ENCODE assay signal across 23 cellular contexts in genomic region chr4:123783091-123783765, GRCh38.
DNase-seq lines count a peak whose midpoint lies in the region; FAIRE-seq and TF ChIP-seq lines count a peak whose summit lies in the region.
"Had no signal": no experiment of that assay in that cellular context is flagged by ENCODE, and none has a peak within 500 bp of the region (broad histone marks: within the 10 kb centered on the region; RNA-seq: fewer than 3 reads in every experiment).

No MANE protein-coding gene starts in this region.

- H3K4me1 Mint-ChIP-seq in nephron progenitor cell (peaks cover 16% of the 10 kb centered on the region), Caco-2 (ENCODE audit: low read depth, unreplicated experiment) (no peaks in the 10 kb centered on the region)
- H3K4me1 Mint-ChIP-seq: activated naive CD8-positive, alpha-beta T cell treated with anti-CD3 and anti-CD28 coated beads, Interleukin-2, amount 10 ng/mL, durations not matched to agents 7 days and 5 days; IgD-negative memory B cell; naive B cell had no signal

- H3K9me3 ChIP-seq in osteoblast (ENCODE audit: low read depth, low read length): no peaks in the 10 kb centered on the region
- no peaks in the 10 kb centered on the region for H3K9me3 ChIP-seq in Caco-2
- H3K9me3 ChIP-seq in A673 (ENCODE audit: low read depth, low read length, poor library complexity, severe bottlenecking): no peaks in the 10 kb centered on the region

- H3K9me3 Mint-ChIP-seq in nephron progenitor cell: peaks cover 28% of the 10 kb centered on the region
- H3K9me3 Mint-ChIP-seq in Caco-2 (ENCODE audit: unreplicated experiment): no peaks in the 10 kb centered on the region
- H3K9me3 Mint-ChIP-seq: activated naive CD8-positive, alpha-beta T cell treated with anti-CD3 and anti-CD28 coated beads, Interleukin-2, amount 10 ng/mL, durations not matched to agents 7 days and 5 days; T-helper 1 cell treated with Interleukin-12 subunit alpha and Interleukin-12 subunit beta and Interleukin-4 antibody, amounts not matched to agents 30 μg/mL and 1 μg/mL, for 36 hours had no signal

- H3K27ac ChIP-seq in osteoblast (ENCODE audit: low read depth, low read length): peak overlapping the region; percentile 74
- H3K27ac ChIP-seq in A673 (ENCODE audit: low read depth, low read length, poor library complexity, severe bottlenecking): no peak overlapping the region

- H3K4me3 Mint-ChIP-seq in nephron progenitor cell (no peak overlapping the region), Caco-2 (ENCODE audit: unreplicated experiment) (no peak overlapping the region)
- H3K4me3 Mint-ChIP-seq: activated naive CD8-positive, alpha-beta T cell treated with anti-CD3 and anti-CD28 coated beads, Interleukin-2, amount 10 ng/mL, durations not matched to agents 7 days and 5 days; IgD-negative memory B cell; naive B cell; T-helper 1 cell treated with Interleukin-12 subunit alpha and Interleukin-12 subunit beta and Interleukin-4 antibody, amounts not matched to agents 30 μg/mL and 1 μg/mL, for 36 hours had no signal

- H4K20me1 ChIP-seq in osteoblast (ENCODE audit: insufficient read depth, low read length): no peaks in the 10 kb centered on the region

- H3K27me3 Mint-ChIP-seq in nephron progenitor cell (ENCODE audit: low read depth, poor library complexity) (no peaks in the 10 kb centered on the region), Caco-2 (ENCODE audit: insufficient read depth, unreplicated experiment) (peaks cover 4% of the 10 kb centered on the region)
- H3K27me3 Mint-ChIP-seq: activated naive CD8-positive, alpha-beta T cell treated with anti-CD3 and anti-CD28 coated beads, Interleukin-2, amount 10 ng/mL, durations not matched to agents 7 days and 5 days; IgD-negative memory B cell; naive B cell; progenitor cell of endocrine pancreas had no signal

- no peaks in the 10 kb centered on the region for H3K79me2 ChIP-seq in osteoblast (ENCODE audit: insufficient read depth, low read length)

- CTCF ChIA-PET in Caco-2 (lab: Charles Lee): no interaction called here
- CTCF ChIA-PET in A673 (lab: Charles Lee): no interaction called here

- H3K27ac Mint-ChIP-seq in nephron progenitor cell (no peak overlapping the region), Caco-2 (ENCODE audit: unreplicated experiment) (no peak overlapping the region)
- H3K27ac Mint-ChIP-seq: activated naive CD8-positive, alpha-beta T cell treated with anti-CD3 and anti-CD28 coated beads, Interleukin-2, amount 10 ng/mL, durations not matched to agents 7 days and 5 days; IgD-negative memory B cell; naive B cell; progenitor cell of endocrine pancreas; T-helper 1 cell treated with Interleukin-12 subunit alpha and Interleukin-12 subunit beta and Interleukin-4 antibody, amounts not matched to agents 30 μg/mL and 1 μg/mL, for 36 hours had no signal

- DNase-seq in AG09309 (ENCODE audit: low read depth) (peak; percentile 28), fibroblast of peridontal ligament (ENCODE audit: extremely low read depth) (peak; percentile 59), osteoblast (ENCODE audit: insufficient read length, low spot score, missing footprints) (peak; percentile 21), nephron progenitor cell (no peak), Caco-2 (no peak), A673 (ENCODE audit: low spot score) (no peak), HuH-7.5 (ENCODE audit: low spot score) (no peak)
- DNase-seq: activated CD4-positive, CD25-positive, alpha-beta regulatory T cell; activated naive CD8-positive, alpha-beta T cell treated with anti-CD3 and anti-CD28 coated beads, Interleukin-2, amount 10 ng/mL, durations not matched to agents 7 days and 5 days; central memory CD4-positive, alpha-beta T cell; effector memory CD4-positive, alpha-beta T cell; naive B cell; NCI-H2029 treated with DMSO at 0.1 percent for 48 hours; NCI-H526 treated with DMSO at 0.1 percent for 48 hours; SHP77; stimulated activated naive CD8-positive, alpha-beta T cell treated with anti-CD3 and anti-CD28 coated beads, Interleukin-15, Interleukin-2, amounts not matched to agents 100 U/mL and 50 U/mL, for 24 hours had no signal

- H3K4me2 ChIP-seq in osteoblast (ENCODE audit: insufficient read depth, low read length): peak overlapping the region; percentile 20

- peak; percentile 68 for FAIRE-seq in TTC549 (lab: Jason Lieb, UNC)
- FAIRE-seq: frontal cortex, GM12878, urothelium cell line had no signal

- intact Hi-C loops in Caco-2 (cut with micrococcal nuclease; ENCODE audit: unreplicated experiment): no loop called here
- intact Hi-C loops in A673 (cut with micrococcal nuclease; ENCODE audit: unreplicated experiment): no loop called here

- H3K36me3 ChIP-seq in osteoblast (ENCODE audit: insufficient read depth, low read length): no peaks in the 10 kb centered on the region
- H3K36me3 ChIP-seq in Caco-2 (ENCODE audit: control insufficient read depth, insufficient read depth, low read length): no peaks in the 10 kb centered on the region
- H3K36me3 ChIP-seq in A673 (ENCODE audit: insufficient read depth, low read length, poor library complexity, severe bottlenecking): no peaks in the 10 kb centered on the region

- BruUV-seq in Caco-2 (replicated peaks; lab: Mats Ljungman, UMichigan) (no TSS peak), A673 (replicated peaks; lab: Mats Ljungman, UMichigan) (no TSS peak)

- H3K4me1 ChIP-seq in osteoblast (ENCODE audit: insufficient read depth, low read length) (peaks cover 49% of the 10 kb centered on the region), Caco-2 (no peaks in the 10 kb centered on the region), A673 (ENCODE audit: insufficient read depth, low read length, poor library complexity, severe bottlenecking) (no peaks in the 10 kb centered on the region)

- POLR2A ChIA-PET in Caco-2 (lab: Charles Lee) (no interaction called here), A673 (lab: Charles Lee; ENCODE audit: low non-redundant PET) (no interaction called here)

- H3K36me3 Mint-ChIP-seq in nephron progenitor cell (ENCODE audit: low read depth): peaks cover 5% of the 10 kb centered on the region
- no peaks in the 10 kb centered on the region for H3K36me3 Mint-ChIP-seq in Caco-2 (ENCODE audit: insufficient read depth, unreplicated experiment)
- H3K36me3 Mint-ChIP-seq: activated naive CD8-positive, alpha-beta T cell treated with anti-CD3 and anti-CD28 coated beads, Interleukin-2, amount 10 ng/mL, durations not matched to agents 7 days and 5 days; IgD-negative memory B cell; naive B cell had no signal

- TF ChIP-seq CTCF in AG09309 (IDR thresholded peaks at IDR 0.05; ENCODE audit: control insufficient read depth, insufficient read depth, low read depth, low read length, missing control alignments) (no peak), osteoblast (IDR thresholded peaks at IDR 0.05; ENCODE audit: extremely low read depth, low read depth, low read length) (no peak), nephron progenitor cell (IDR thresholded peaks at IDR 0.05) (no peak), Caco-2 (IDR thresholded peaks at IDR 0.05; ENCODE audit: insufficient read depth in 1 of 2, low read depth in 1 of 2, low read length in 1 of 2, severe bottlenecking in 1 of 2, unreplicated experiment in 1 of 2) (no peak), A673 (conservative IDR thresholded peaks at IDR 0.05; ENCODE audit: low read depth, low read length) (no peak)

- H3K27me3 ChIP-seq in osteoblast (ENCODE audit: insufficient read depth, low read length) (no peaks in the 10 kb centered on the region), Caco-2 (replicated peaks; ENCODE audit: control insufficient read depth, insufficient read depth, low read length) (no peaks in the 10 kb centered on the region), A673 (replicated peaks; ENCODE audit: insufficient read depth, low read depth, low read length, poor library complexity) (no peaks in the 10 kb centered on the region)

- H3K4me3 ChIP-seq in AG09309 (ENCODE audit: control insufficient read depth, low read depth, low read length): no peak overlapping the region
- no peak overlapping the region for H3K4me3 ChIP-seq in osteoblast (ENCODE audit: insufficient read depth, low read length)
- no peak overlapping the region for H3K4me3 ChIP-seq in Caco-2 (ENCODE audit: low read depth, low read length)
- H3K4me3 ChIP-seq in A673 (ENCODE audit: low read depth, low read length, poor library complexity, severe bottlenecking): no peak overlapping the region
- H3K4me3 ChIP-seq: GM12878 had no signal

- no peak overlapping the region for H2AFZ ChIP-seq in osteoblast (ENCODE audit: low read length)

Comparison
In these comparisons a context has a peak if more than half of its experiments do, and no peak if none do; other contexts are left out.
1. DNase-seq: peak in AG09309 (single experiment), fibroblast of peridontal ligament (single experiment) and osteoblast (single experiment); none in nephron progenitor cell (single experiment), Caco-2 (0 of 2), A673 (single experiment) and HuH-7.5 (single experiment).